1 cellular context compared by ENCODE assay signal in the genomic region with DNA sequence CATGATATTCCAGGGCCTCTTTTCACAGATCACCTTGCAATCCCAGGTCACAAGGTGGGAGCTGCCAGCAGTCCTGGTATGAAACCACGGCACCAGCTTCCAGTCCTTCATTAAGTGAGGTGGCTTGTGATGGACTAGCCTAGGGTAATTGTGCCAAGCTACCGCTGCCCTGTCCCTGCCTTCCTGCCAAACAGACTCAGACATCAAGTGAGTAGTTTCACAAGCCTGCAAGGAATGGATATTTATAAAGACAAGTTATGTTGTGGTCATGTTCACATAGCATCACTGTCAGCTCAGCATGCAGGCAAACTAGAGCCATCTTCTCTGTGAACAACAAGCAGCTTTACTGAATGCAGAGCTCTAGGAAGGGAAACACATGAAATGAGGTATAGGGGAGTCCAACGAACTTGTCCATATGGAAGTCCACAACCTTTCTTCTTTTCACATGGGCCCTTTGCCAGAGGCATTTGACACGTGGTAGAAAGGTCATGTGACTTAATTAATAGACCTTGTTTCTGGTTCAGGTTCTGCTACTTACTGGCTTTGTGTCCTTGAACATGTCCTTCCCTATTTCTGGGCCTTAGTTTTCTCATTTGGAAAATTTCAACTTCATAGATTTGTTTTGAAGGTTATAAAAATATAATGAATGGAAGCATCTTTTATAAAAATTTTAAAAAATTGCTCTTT.
TF ChIP-seq lines count a peak whose summit lies in the region.

No MANE protein-coding gene starts in this region.

TF ChIP-seq in K562, 482 proteins besides CTCF, POLR2A, EP300 and RAD21:
- TF ChIP-seq, protein P1, sequence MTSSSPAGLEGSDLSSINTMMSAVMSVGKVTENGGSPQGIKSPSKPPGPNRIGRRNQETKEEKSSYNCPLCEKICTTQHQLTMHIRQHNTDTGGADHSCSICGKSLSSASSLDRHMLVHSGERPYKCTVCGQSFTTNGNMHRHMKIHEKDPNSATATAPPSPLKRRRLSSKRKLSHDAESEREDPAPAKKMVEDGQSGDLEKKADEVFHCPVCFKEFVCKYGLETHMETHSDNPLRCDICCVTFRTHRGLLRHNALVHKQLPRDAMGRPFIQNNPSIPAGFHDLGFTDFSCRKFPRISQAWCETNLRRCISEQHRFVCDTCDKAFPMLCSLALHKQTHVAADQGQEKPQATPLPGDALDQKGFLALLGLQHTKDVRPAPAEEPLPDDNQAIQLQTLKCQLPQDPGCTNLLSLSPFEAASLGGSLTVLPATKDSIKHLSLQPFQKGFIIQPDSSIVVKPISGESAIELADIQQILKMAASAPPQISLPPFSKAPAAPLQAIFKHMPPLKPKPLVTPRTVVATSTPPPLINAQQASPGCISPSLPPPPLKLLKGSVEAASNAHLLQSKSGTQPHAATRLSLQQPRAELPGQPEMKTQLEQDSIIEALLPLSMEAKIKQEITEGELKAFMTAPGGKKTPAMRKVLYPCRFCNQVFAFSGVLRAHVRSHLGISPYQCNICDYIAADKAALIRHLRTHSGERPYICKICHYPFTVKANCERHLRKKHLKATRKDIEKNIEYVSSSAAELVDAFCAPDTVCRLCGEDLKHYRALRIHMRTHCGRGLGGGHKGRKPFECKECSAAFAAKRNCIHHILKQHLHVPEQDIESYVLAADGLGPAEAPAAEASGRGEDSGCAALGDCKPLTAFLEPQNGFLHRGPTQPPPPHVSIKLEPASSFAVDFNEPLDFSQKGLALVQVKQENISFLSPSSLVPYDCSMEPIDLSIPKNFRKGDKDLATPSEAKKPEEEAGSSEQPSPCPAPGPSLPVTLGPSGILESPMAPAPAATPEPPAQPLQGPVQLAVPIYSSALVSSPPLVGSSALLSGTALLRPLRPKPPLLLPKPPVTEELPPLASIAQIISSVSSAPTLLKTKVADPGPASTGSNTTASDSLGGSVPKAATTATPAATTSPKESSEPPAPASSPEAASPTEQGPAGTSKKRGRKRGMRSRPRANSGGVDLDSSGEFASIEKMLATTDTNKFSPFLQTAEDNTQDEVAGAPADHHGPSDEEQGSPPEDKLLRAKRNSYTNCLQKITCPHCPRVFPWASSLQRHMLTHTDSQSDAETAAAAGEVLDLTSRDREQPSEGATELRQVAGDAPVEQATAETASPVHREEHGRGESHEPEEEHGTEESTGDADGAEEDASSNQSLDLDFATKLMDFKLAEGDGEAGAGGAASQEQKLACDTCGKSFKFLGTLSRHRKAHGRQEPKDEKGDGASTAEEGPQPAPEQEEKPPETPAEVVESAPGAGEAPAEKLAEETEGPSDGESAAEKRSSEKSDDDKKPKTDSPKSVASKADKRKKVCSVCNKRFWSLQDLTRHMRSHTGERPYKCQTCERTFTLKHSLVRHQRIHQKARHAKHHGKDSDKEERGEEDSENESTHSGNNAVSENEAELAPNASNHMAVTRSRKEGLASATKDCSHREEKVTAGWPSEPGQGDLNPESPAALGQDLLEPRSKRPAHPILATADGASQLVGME (CRISPR knock-in tag; IDR thresholded peaks at IDR 0.05), result no peak
- TF ChIP-seq, protein P2, sequence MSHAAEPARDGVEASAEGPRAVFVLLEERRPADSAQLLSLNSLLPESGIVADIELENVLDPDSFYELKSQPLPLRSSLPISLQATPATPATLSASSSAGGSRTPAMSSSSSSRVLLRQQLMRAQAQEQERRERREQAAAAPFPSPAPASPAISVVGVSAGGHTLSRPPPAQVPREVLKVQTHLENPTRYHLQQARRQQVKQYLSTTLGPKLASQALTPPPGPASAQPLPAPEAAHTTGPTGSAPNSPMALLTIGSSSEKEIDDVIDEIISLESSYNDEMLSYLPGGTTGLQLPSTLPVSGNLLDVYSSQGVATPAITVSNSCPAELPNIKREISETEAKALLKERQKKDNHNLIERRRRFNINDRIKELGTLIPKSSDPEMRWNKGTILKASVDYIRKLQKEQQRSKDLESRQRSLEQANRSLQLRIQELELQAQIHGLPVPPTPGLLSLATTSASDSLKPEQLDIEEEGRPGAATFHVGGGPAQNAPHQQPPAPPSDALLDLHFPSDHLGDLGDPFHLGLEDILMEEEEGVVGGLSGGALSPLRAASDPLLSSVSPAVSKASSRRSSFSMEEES (CRISPR knock-in tag; IDR thresholded peaks at IDR 0.05), result peak; percentile 63
